32 cellular contexts compared by ENCODE assay signal in the genomic region with DNA sequence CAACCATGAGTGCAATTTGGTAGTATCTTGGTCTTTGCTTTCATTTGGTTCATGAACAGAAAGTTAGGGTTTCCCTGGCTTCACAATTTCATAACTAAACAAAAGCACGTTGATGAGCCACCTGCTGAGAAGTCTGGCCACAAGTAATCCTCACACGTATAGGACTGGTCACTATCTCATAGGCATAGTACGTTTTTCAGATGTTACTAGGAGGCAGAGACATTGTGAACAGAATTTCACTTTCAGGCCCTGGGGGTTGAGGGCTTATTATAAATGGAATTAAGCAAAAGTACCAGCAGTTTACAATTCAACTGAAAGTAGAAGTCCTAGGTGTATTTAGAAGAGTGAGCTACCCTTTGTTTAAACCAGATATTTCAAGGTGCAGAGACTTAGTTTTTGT.
"Had no signal": no experiment of that assay in that cellular context is flagged by ENCODE, and none has a peak within 500 bp of the region (broad histone marks: within the 10 kb centered on the region; RNA-seq: fewer than 3 reads in every experiment).

No MANE protein-coding gene starts in this region.

- H3K4me3 ChIP-seq: coronary artery, esophagus squamous epithelium, gastroesophageal sphincter, heart right ventricle, hepatocyte had no signal

- H3K4me2 ChIP-seq: hepatocyte had no signal

- H3K4me3 Mint-ChIP-seq: activated CD4-positive, alpha-beta memory T cell treated with anti-CD3 and anti-CD28 coated beads, Interleukin-2, amount 10 ng/mL, durations not matched to agents 7 days and 5 days; activated CD4-positive, alpha-beta T cell treated with anti-CD3 and anti-CD28 coated beads for 36 hours; activated CD4-positive, alpha-beta T cell treated with anti-CD3 and anti-CD28 coated beads, Interleukin-2, amount 10 ng/mL, durations not matched to agents 7 days and 5 days; activated naive CD8-positive, alpha-beta T cell; activated T-cell treated with anti-CD3 and anti-CD28 coated beads, Interleukin-2, amount 50 U/mL, for 4 hours; activated T-helper 17 cell treated with anti-CD3 and anti-CD28 coated beads, Interleukin-2, amount 50 U/mL, for 72 hours; central memory CD8-positive, alpha-beta T cell; dendritic cell treated with granulocyte-macrophage colony-stimulating factor and Interleukin-4, amounts not matched to agents 40 ng/mL and 50 ng/mL, for 4 days; effector memory CD8-positive, alpha-beta T cell had no signal

- H3K4me1 Mint-ChIP-seq: activated CD4-positive, alpha-beta memory T cell treated with anti-CD3 and anti-CD28 coated beads, Interleukin-2, amount 10 ng/mL, durations not matched to agents 7 days and 5 days; activated CD4-positive, alpha-beta T cell treated with anti-CD3 and anti-CD28 coated beads for 36 hours; activated T-helper 17 cell treated with anti-CD3 and anti-CD28 coated beads, Interleukin-2, amount 50 U/mL, for 72 hours; central memory CD8-positive, alpha-beta T cell had no signal

- H3K27ac ChIP-seq: brain microvascular endothelial cell, coronary artery, epithelial cell of prostate, esophagus squamous epithelium, gastroesophageal sphincter, heart right ventricle, hepatocyte had no signal

- H3K27me3 Mint-ChIP-seq: activated CD4-positive, alpha-beta memory T cell treated with anti-CD3 and anti-CD28 coated beads, Interleukin-2, amount 10 ng/mL, durations not matched to agents 7 days and 5 days; activated CD4-positive, alpha-beta T cell treated with anti-CD3 and anti-CD28 coated beads for 36 hours; activated CD4-positive, alpha-beta T cell treated with anti-CD3 and anti-CD28 coated beads, Interleukin-2, amount 10 ng/mL, durations not matched to agents 7 days and 5 days; activated naive CD8-positive, alpha-beta T cell; activated T-helper 17 cell treated with anti-CD3 and anti-CD28 coated beads, Interleukin-2, amount 50 U/mL, for 72 hours; dendritic cell treated with granulocyte-macrophage colony-stimulating factor and Interleukin-4, amounts not matched to agents 40 ng/mL and 50 ng/mL, for 4 days had no signal

- H3K9me3 Mint-ChIP-seq: activated CD4-positive, alpha-beta memory T cell treated with anti-CD3 and anti-CD28 coated beads, Interleukin-2, amount 10 ng/mL, durations not matched to agents 7 days and 5 days; activated CD4-positive, alpha-beta T cell treated with anti-CD3 and anti-CD28 coated beads, Interleukin-2, amount 10 ng/mL, durations not matched to agents 7 days and 5 days; activated T-cell treated with anti-CD3 and anti-CD28 coated beads, Interleukin-2, amount 50 U/mL, for 4 hours; activated T-helper 17 cell treated with anti-CD3 and anti-CD28 coated beads, Interleukin-2, amount 50 U/mL, for 72 hours; central memory CD8-positive, alpha-beta T cell; dendritic cell treated with granulocyte-macrophage colony-stimulating factor and Interleukin-4, amounts not matched to agents 40 ng/mL and 50 ng/mL, for 4 days; effector memory CD8-positive, alpha-beta T cell had no signal

- ATAC-seq: activated CD4-positive, alpha-beta T cell treated with anti-CD3 and anti-CD28 coated beads for 36 hours; activated T-cell treated with anti-CD3 and anti-CD28 coated beads, Interleukin-2, amount 50 U/mL, for 4 hours; activated T-helper 17 cell treated with anti-CD3 and anti-CD28 coated beads, Interleukin-2, amount 50 U/mL, for 72 hours; effector memory CD8-positive, alpha-beta T cell; gastroesophageal sphincter; heart right ventricle had no signal

- FAIRE-seq: astrocyte, bronchial epithelial cell, endothelial cell of umbilical vein had no signal

- H3K27me3 ChIP-seq: brain microvascular endothelial cell, esophagus squamous epithelium, gastroesophageal sphincter, heart right ventricle, hepatocyte had no signal

- DNase-seq: activated CD4-positive, alpha-beta memory T cell treated with anti-CD3 and anti-CD28 coated beads, Interleukin-2, amount 10 ng/mL, durations not matched to agents 7 days and 5 days; activated CD4-positive, alpha-beta T cell treated with anti-CD3 and anti-CD28 coated beads for 36 hours; activated CD4-positive, alpha-beta T cell treated with anti-CD3 and anti-CD28 coated beads, Interleukin-2, amount 10 ng/mL, durations not matched to agents 7 days and 5 days; activated CD4-positive, alpha-beta T cell treated with anti-CD3 and anti-CD28 coated beads, Interleukin-2, amount 50 U/mL, for 4 hours; activated CD4-positive, CD25-positive, alpha-beta regulatory T cell; activated CD4-positive, CD25-positive, alpha-beta regulatory T cell treated with anti-CD3 and anti-CD28 coated beads, Interleukin-2, amount 50 U/mL, for 72 hours; activated CD8-positive, alpha-beta memory T cell treated with anti-CD3 and anti-CD28 coated beads, Interleukin-2, amount 50 U/mL, for 48 hours; activated effector memory CD4-positive, alpha-beta T cell treated with Interleukin-2 at 50 U/mL for 16 hours; activated gamma-delta T cell treated with Interleukin-2 at 50 U/mL for 16 hours; activated naive CD4-positive, alpha-beta T cell treated with anti-CD3 and anti-CD28 coated beads, Interleukin-2, amount 50 U/mL, for 16 hours; activated naive CD4-positive, alpha-beta T cell treated with Interleukin-2 at 50 U/mL for 16 hours; activated T-cell treated with anti-CD3 and anti-CD28 coated beads for 4 hours; activated T-cell treated with anti-CD3 and anti-CD28 coated beads, Interleukin-2, amount 50 U/mL, for 4 hours; amniotic stem cell; anterior cingulate cortex; brain microvascular endothelial cell; effector CD4-positive, alpha-beta T cell; effector memory CD8-positive, alpha-beta T cell; esophagus squamous epithelium; foreskin melanocyte; heart right ventricle had no signal

- H3K9me3 ChIP-seq: esophagus squamous epithelium, gastroesophageal sphincter, heart right ventricle had no signal

- H3K4me1 ChIP-seq: esophagus squamous epithelium, gastroesophageal sphincter had no signal

- H3K27ac Mint-ChIP-seq: activated CD4-positive, alpha-beta memory T cell treated with anti-CD3 and anti-CD28 coated beads, Interleukin-2, amount 10 ng/mL, durations not matched to agents 7 days and 5 days; activated CD4-positive, alpha-beta T cell treated with anti-CD3 and anti-CD28 coated beads for 36 hours; activated CD4-positive, alpha-beta T cell treated with anti-CD3 and anti-CD28 coated beads, Interleukin-2, amount 10 ng/mL, durations not matched to agents 7 days and 5 days; activated naive CD8-positive, alpha-beta T cell; activated T-helper 17 cell treated with anti-CD3 and anti-CD28 coated beads, Interleukin-2, amount 50 U/mL, for 72 hours; dendritic cell treated with granulocyte-macrophage colony-stimulating factor and Interleukin-4, amounts not matched to agents 40 ng/mL and 50 ng/mL, for 4 days; effector memory CD8-positive, alpha-beta T cell had no signal

- H2AFZ ChIP-seq: hepatocyte had no signal
